In the genomic region with DNA sequence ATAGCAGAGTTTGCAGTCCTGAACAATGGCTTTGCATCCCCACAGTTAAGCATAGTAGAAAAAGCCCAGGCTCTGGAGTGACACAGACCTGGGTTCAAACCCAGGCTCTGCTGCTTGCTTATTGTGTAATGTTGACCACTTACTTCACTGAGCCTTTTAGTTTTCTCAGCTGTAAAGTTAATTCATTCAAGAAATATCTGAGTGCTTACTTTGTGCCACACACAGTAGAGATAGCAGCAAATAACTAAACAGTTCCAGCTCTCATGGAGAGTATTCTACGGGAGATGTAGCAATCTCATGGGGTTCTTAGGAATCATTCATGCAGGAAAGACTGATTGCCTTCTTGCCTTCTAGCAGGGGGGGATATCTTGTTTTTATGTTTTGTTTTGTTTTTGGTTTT, we compare ENCODE assay signal across 16 cellular contexts.
"Had no signal": no experiment of that assay in that cellular context is flagged by ENCODE, and none has a peak within 500 bp of the region (broad histone marks: within the 10 kb centered on the region; RNA-seq: fewer than 3 reads in every experiment).

No MANE protein-coding gene starts in this region.

- DNase-seq: activated CD4-positive, alpha-beta T cell treated with anti-CD3 and anti-CD28 coated beads for 1 hour; activated CD4-positive, alpha-beta T cell treated with anti-CD3 and anti-CD28 coated beads, Interleukin-2, amount 50 U/mL, for 48 hours; activated CD8-positive, alpha-beta memory T cell treated with anti-CD3 and anti-CD28 coated beads, Interleukin-2, amount 10 ng/mL, durations not matched to agents 7 days and 5 days; activated naive CD4-positive, alpha-beta T cell treated with anti-CD3 and anti-CD28 coated beads, Interleukin-2, amount 10 ng/mL, durations not matched to agents 7 days and 5 days; activated T-cell treated with anti-CD3 and anti-CD28 coated beads, Interleukin-2, amount 50 U/mL, for 1 hour; adrenal gland; effector CD4-positive, alpha-beta T cell; midbrain; stimulated activated CD4-positive, alpha-beta T cell treated with anti-CD3 and anti-CD28 coated beads, Interleukin-12 subunit alpha, Interleukin-12 subunit beta, amount 100 ng/mL, for 4 hours; stimulated activated CD4-positive, alpha-beta T cell treated with anti-CD3 and anti-CD28 coated beads, Interleukin-2, amount 100 ng/mL, for 24 hours; T-helper 1 cell; T1000 had no signal

- H3K27me3 ChIP-seq: adrenal gland, tibial nerve had no signal

- H3K27me3 Mint-ChIP-seq: activated CD8-positive, alpha-beta memory T cell treated with anti-CD3 and anti-CD28 coated beads, Interleukin-2, amount 10 ng/mL, durations not matched to agents 7 days and 5 days; activated naive CD4-positive, alpha-beta T cell treated with anti-CD3 and anti-CD28 coated beads, Interleukin-2, amount 10 ng/mL, durations not matched to agents 7 days and 5 days had no signal

- H3K4me3 ChIP-seq: adrenal gland, coronary artery, esophagus muscularis mucosa, tibial nerve had no signal

- H3K9me3 ChIP-seq: adrenal gland, esophagus muscularis mucosa, tibial nerve had no signal

- H3K9me3 Mint-ChIP-seq: activated naive CD4-positive, alpha-beta T cell treated with anti-CD3 and anti-CD28 coated beads, Interleukin-2, amount 10 ng/mL, durations not matched to agents 7 days and 5 days; stimulated activated effector memory CD8-positive, alpha-beta T cell treated with anti-CD3 and anti-CD28 coated beads, Interleukin-12 subunit alpha, Interleukin-12 subunit beta, amount 100 ng/mL, for 72 hours had no signal

- H3K27ac ChIP-seq: adrenal gland, coronary artery, tibial nerve had no signal

- H3K4me1 Mint-ChIP-seq: activated CD8-positive, alpha-beta memory T cell treated with anti-CD3 and anti-CD28 coated beads, Interleukin-2, amount 10 ng/mL, durations not matched to agents 7 days and 5 days; activated naive CD4-positive, alpha-beta T cell treated with anti-CD3 and anti-CD28 coated beads, Interleukin-2, amount 10 ng/mL, durations not matched to agents 7 days and 5 days; stimulated activated effector memory CD8-positive, alpha-beta T cell treated with anti-CD3 and anti-CD28 coated beads, Interleukin-12 subunit alpha, Interleukin-12 subunit beta, amount 100 ng/mL, for 72 hours had no signal

- H3K4me1 ChIP-seq: adrenal gland, tibial nerve had no signal

- H3K4me3 Mint-ChIP-seq: activated CD8-positive, alpha-beta memory T cell treated with anti-CD3 and anti-CD28 coated beads, Interleukin-2, amount 10 ng/mL, durations not matched to agents 7 days and 5 days; activated naive CD4-positive, alpha-beta T cell treated with anti-CD3 and anti-CD28 coated beads, Interleukin-2, amount 10 ng/mL, durations not matched to agents 7 days and 5 days; stimulated activated effector memory CD8-positive, alpha-beta T cell treated with anti-CD3 and anti-CD28 coated beads, Interleukin-12 subunit alpha, Interleukin-12 subunit beta, amount 100 ng/mL, for 72 hours had no signal

- H3K36me3 ChIP-seq: adrenal gland, esophagus muscularis mucosa, tibial nerve had no signal

- H3K27ac Mint-ChIP-seq: activated CD8-positive, alpha-beta memory T cell treated with anti-CD3 and anti-CD28 coated beads, Interleukin-2, amount 10 ng/mL, durations not matched to agents 7 days and 5 days; activated naive CD4-positive, alpha-beta T cell treated with anti-CD3 and anti-CD28 coated beads, Interleukin-2, amount 10 ng/mL, durations not matched to agents 7 days and 5 days; stimulated activated effector memory CD8-positive, alpha-beta T cell treated with anti-CD3 and anti-CD28 coated beads, Interleukin-12 subunit alpha, Interleukin-12 subunit beta, amount 100 ng/mL, for 72 hours had no signal
